Comparison of ENCODE assay signal across 27 cellular contexts in genomic region chr6:150279533-150279932, GRCh38.
"Had no signal": no experiment of that assay in that cellular context is flagged by ENCODE, and none has a peak within 500 bp of the region (broad histone marks: within the 10 kb centered on the region; RNA-seq: fewer than 3 reads in every experiment).

No MANE protein-coding gene starts in this region.

- H3K9ac ChIP-seq: neural progenitor cell, parathyroid adenoma had no signal

- H3K4me1 Mint-ChIP-seq: natural killer cell had no signal

- ATAC-seq: natural killer cell; psoas muscle; right cardiac atrium; sciatic nerve; stimulated activated effector memory CD8-positive, alpha-beta T cell treated with anti-CD3 and anti-CD28 coated beads, Interleukin-12 subunit alpha, Interleukin-12 subunit beta, amount 100 ng/mL, for 72 hours; stimulated activated naive B cell treated with anti-CD40 and anti-IgM and Interleukin-4, amounts not matched to agents 10 μg/mL and 1 μg/mL and 100 μg/mL, for 72 hours had no signal

- H3K4me3 ChIP-seq: neural progenitor cell, ovary, psoas muscle, skin epidermis, smooth muscle cell, spleen, stomach, thoracic aorta, thyroid gland, tibial nerve, upper lobe of left lung, vagina had no signal

- H3K79me2 ChIP-seq: parathyroid adenoma had no signal

- H3K36me3 ChIP-seq: neural progenitor cell, ovary, spleen, stomach, thoracic aorta, thyroid gland, tibial nerve, upper lobe of left lung, vagina had no signal

- H3K27me3 ChIP-seq: neural progenitor cell, ovary, thyroid gland, tibial nerve, upper lobe of left lung, vagina had no signal

- H3K27ac Mint-ChIP-seq: natural killer cell; neural progenitor cell; stimulated activated effector memory CD8-positive, alpha-beta T cell treated with anti-CD3 and anti-CD28 coated beads, Interleukin-12 subunit alpha, Interleukin-12 subunit beta, amount 100 ng/mL, for 72 hours; stimulated activated naive B cell treated with anti-CD40 and anti-IgM and Interleukin-4, amounts not matched to agents 10 μg/mL and 1 μg/mL and 100 μg/mL, for 72 hours; stimulated activated naive CD8-positive, alpha-beta T cell treated with anti-CD3 and anti-CD28 coated beads, Interleukin-15, Interleukin-2, amounts not matched to agents 100 ng/mL and 50 ng/mL, for 24 hours had no signal

- DNase-seq: natural killer cell; occipital lobe; ovary; psoas muscle; right cardiac atrium; spleen; stimulated activated CD4-positive, alpha-beta T cell treated with anti-CD3 and anti-CD28 coated beads, Interleukin-12 subunit alpha, Interleukin-12 subunit beta, amount 100 ng/mL, for 4 hours; stimulated activated CD4-positive, alpha-beta T cell treated with anti-CD3 and anti-CD28 coated beads, Interleukin-1b, Interleukin-23, amount 100 ng/mL, for 48 hours; stimulated activated CD4-positive, alpha-beta T cell treated with anti-CD3 and anti-CD28 coated beads, Interleukin-4, amount 100 ng/mL, for 1 hour; stimulated activated naive B cell treated with anti-CD40 and anti-IgM and Interleukin-4, amounts not matched to agents 10 μg/mL and 1 μg/mL and 100 μg/mL, for 72 hours; stimulated activated naive CD4-positive, alpha-beta T cell treated with Interleukin-2 at 50 U/mL for 16 hours; stomach; thyroid gland; trophoblast cell; upper lobe of left lung had no signal

- H3K9me3 ChIP-seq: ovary, psoas muscle, spleen, thoracic aorta, thyroid gland, upper lobe of left lung, vagina had no signal

- H3K4me1 ChIP-seq: neural progenitor cell, parathyroid adenoma, spleen, upper lobe of left lung, vagina had no signal

- H2AFZ ChIP-seq: neural progenitor cell, parathyroid adenoma had no signal

- FAIRE-seq: urothelium cell line had no signal

- H3K9me3 Mint-ChIP-seq: natural killer cell; stimulated activated effector memory CD8-positive, alpha-beta T cell treated with anti-CD3 and anti-CD28 coated beads, Interleukin-12 subunit alpha, Interleukin-12 subunit beta, amount 100 ng/mL, for 72 hours; stimulated activated naive B cell treated with anti-CD40 and anti-IgM and Interleukin-4, amounts not matched to agents 10 μg/mL and 1 μg/mL and 100 μg/mL, for 72 hours; stimulated activated naive CD8-positive, alpha-beta T cell treated with anti-CD3 and anti-CD28 coated beads, Interleukin-15, Interleukin-2, amounts not matched to agents 100 ng/mL and 50 ng/mL, for 24 hours had no signal

- H3K36me3 Mint-ChIP-seq: natural killer cell; neural progenitor cell; stimulated activated effector memory CD8-positive, alpha-beta T cell treated with anti-CD3 and anti-CD28 coated beads, Interleukin-12 subunit alpha, Interleukin-12 subunit beta, amount 100 ng/mL, for 72 hours; stimulated activated naive B cell treated with anti-CD40 and anti-IgM and Interleukin-4, amounts not matched to agents 10 μg/mL and 1 μg/mL and 100 μg/mL, for 72 hours had no signal

- H3K4me3 Mint-ChIP-seq: natural killer cell; nephron; neural progenitor cell; stimulated activated effector memory CD8-positive, alpha-beta T cell treated with anti-CD3 and anti-CD28 coated beads, Interleukin-12 subunit alpha, Interleukin-12 subunit beta, amount 100 ng/mL, for 72 hours; stimulated activated naive B cell treated with anti-CD40 and anti-IgM and Interleukin-4, amounts not matched to agents 10 μg/mL and 1 μg/mL and 100 μg/mL, for 72 hours; stimulated activated naive CD8-positive, alpha-beta T cell treated with anti-CD3 and anti-CD28 coated beads, Interleukin-15, Interleukin-2, amounts not matched to agents 100 ng/mL and 50 ng/mL, for 24 hours had no signal

- H3K4me2 ChIP-seq: neural progenitor cell, smooth muscle cell had no signal

- H3K27ac ChIP-seq: neural progenitor cell, ovary, parathyroid adenoma, psoas muscle, skin epidermis, spleen, stomach, thoracic aorta, thyroid gland, tibial nerve, upper lobe of left lung, vagina had no signal
